21 cellular contexts compared by ENCODE assay signal in genomic region chr5:98735806-98736507, GRCh38. TPM values are rescaled to one million over a fixed set of nuclear protein-coding genes. Genes with fewer than 3 reads are reported as not detected.
DNase-seq lines count a peak whose midpoint lies in the region; ATAC-seq and TF ChIP-seq lines count a peak whose summit lies in the region.
"Had no signal": no experiment of that assay in that cellular context is flagged by ENCODE, and none has a peak within 500 bp of the region (broad histone marks: within the 10 kb centered on the region; RNA-seq: fewer than 3 reads in every experiment).

No MANE protein-coding gene starts in this region.

- H3K27me3 ChIP-seq in right atrium auricular region (no peaks in the 10 kb centered on the region), mammary epithelial cell (ENCODE audit: insufficient read depth, low read length) (no peaks in the 10 kb centered on the region), aorta (ENCODE audit: control insufficient read depth in 1 of 2, insufficient read depth in 2 of 2, low read length in 1 of 2) (no peaks in the 10 kb centered on the region)

- ATAC-seq in Right ventricle myocardium superior (ENCODE audit: poor library complexity): peak; percentile 60
- peak; percentile 65 for ATAC-seq in aorta (ENCODE audit: low FRiP score)
- ATAC-seq in HG02840 (IDR thresholded peaks at IDR 0.05; ENCODE audit: low FRiP score, unreplicated experiment): no peak

- dilution Hi-C loops in mammary epithelial cell (cut with HindIII; ENCODE audit: low sequenced_read_pairs): no loop called here

- in situ Hi-C loops in mammary epithelial cell (cut with MboI; ENCODE audit: low sequenced_read_pairs in 2 of 2): no loop called here

- no peaks in the 10 kb centered on the region for H3K27me3 Mint-ChIP-seq in type B pancreatic cell

- CTCF ChIA-PET in mammary epithelial cell (lab: Charles Lee; ENCODE audit: low non-redundant PET): no interaction called here

- H3K9me3 Mint-ChIP-seq in type B pancreatic cell: no peaks in the 10 kb centered on the region
- H3K9me3 Mint-ChIP-seq: activated T-helper 2 cell treated with anti-CD3 and anti-CD28 coated beads, Interferon-gamma antibody, Interleukin-2, Interleukin-4, amounts not matched to agents 10 μg/mL and 5 μg/mL and 100 μg/mL, durations not matched to agents 14 hours and 24 hours and 36 hours had no signal

- 73% methylated on average over 1 of the region's 1 CpG for WGBS in mammary epithelial cell (ENCODE audit: low coverage, missing lambda C conversion rate)
- 60 to 77% methylated on average over 1 of the region's 1 CpG for WGBS in aorta, 2 donors

- no TSS peak for BruUV-seq in mammary epithelial cell (replicated peaks; lab: Mats Ljungman, UMichigan)

- no peak overlapping the region for H3K4me2 ChIP-seq in mammary epithelial cell (ENCODE audit: insufficient read depth, low read depth, low read length)
- H3K4me2 ChIP-seq: KMS-11 had no signal

- H3K27ac Mint-ChIP-seq in type B pancreatic cell: no peak overlapping the region
- H3K27ac Mint-ChIP-seq: activated T-helper 2 cell treated with anti-CD3 and anti-CD28 coated beads, Interferon-gamma antibody, Interleukin-2, Interleukin-4, amounts not matched to agents 10 μg/mL and 5 μg/mL and 100 μg/mL, durations not matched to agents 14 hours and 24 hours and 36 hours; CD4-positive, alpha-beta T cell; HFFc6 had no signal

- H3K9me3 ChIP-seq in right atrium auricular region: peaks cover 0 to 11% of the 10 kb centered on the region in 2 donors
- no peaks in the 10 kb centered on the region for H3K9me3 ChIP-seq in mammary epithelial cell (replicated peaks; ENCODE audit: insufficient read depth, low read length)
- no peaks in the 10 kb centered on the region for H3K9me3 ChIP-seq in aorta (ENCODE audit: control insufficient read depth, low read length)

- no peaks in the 10 kb centered on the region for H3K4me1 Mint-ChIP-seq in type B pancreatic cell (ENCODE audit: unreplicated experiment)
- H3K4me1 Mint-ChIP-seq: central memory CD8-positive, alpha-beta T cell; neural crest cell had no signal

- H3K4me1 ChIP-seq in right atrium auricular region: no peaks in the 10 kb centered on the region
- H3K4me1 ChIP-seq in mammary epithelial cell (ENCODE audit: insufficient read depth, low read length): no peaks in the 10 kb centered on the region
- no peaks in the 10 kb centered on the region for H3K4me1 ChIP-seq in aorta (ENCODE audit: control insufficient read depth in 1 of 2, insufficient read depth in 2 of 2, low read length in 2 of 2)

- H2AFZ ChIP-seq in mammary epithelial cell (ENCODE audit: low read depth, low read length): no peak overlapping the region

- H3K27ac ChIP-seq in right atrium auricular region (no peak overlapping the region), mammary epithelial cell (ENCODE audit: insufficient read depth, low read depth, low read length) (no peak overlapping the region), aorta (ENCODE audit: low read depth in 1 of 2, low read length in 2 of 2) (no peak overlapping the region)
- H3K27ac ChIP-seq: KMS-11 had no signal

- DNase-seq in Right ventricle myocardium superior: no peak
- DNase-seq in right atrium auricular region (ENCODE audit: low spot score): no peak
- DNase-seq in mammary epithelial cell: peak; percentile 9
- DNase-seq in fibroblast of villous mesenchyme (ENCODE audit: low read depth): peak; percentile 72
- no peak for DNase-seq in aorta
- no peak for DNase-seq in type B pancreatic cell (ENCODE audit: extremely low spot score, unreplicated experiment)
- DNase-seq in activated gamma-delta T cell treated with Interleukin-2 at 50 U/mL for 16 hours: no peak
- DNase-seq: CD4-positive, alpha-beta T cell; effector CD8-positive, alpha-beta T cell; HFFc6; NCI-H1092 treated with DMSO at 0.1 percent for 48 hours; NCI-H2107; NCI-H526; stimulated activated CD4-positive, alpha-beta T cell treated with anti-CD3 and anti-CD28 coated beads, Interleukin-12 subunit alpha, Interleukin-12 subunit beta, amount 100 ng/mL, for 4 hours; stimulated activated CD8-positive, alpha-beta memory T cell treated with anti-CD3 and anti-CD28 coated beads, Interleukin-4, amount 100 ng/mL, for 48 hours; substantia nigra had no signal

- intact Hi-C loops in Right ventricle myocardium superior (cut with DNase I): no loop called here
- intact Hi-C loops in mammary epithelial cell (cut with micrococcal nuclease): no loop called here
- intact Hi-C loops in aorta (cut with DNase I): no loop called here

- no peak for TF ChIP-seq CTCF in right atrium auricular region (IDR thresholded peaks at IDR 0.05)
- TF ChIP-seq CTCF in mammary epithelial cell (conservative IDR thresholded peaks at IDR 0.05 in 1 of 2, IDR thresholded peaks at IDR 0.05 in 1 of 2; ENCODE audit: extremely low read depth in 1 of 2, insufficient read depth in 1 of 2, low read depth in 1 of 2, low read length in 2 of 2): no peak
- no peak for TF ChIP-seq CTCF in fibroblast of villous mesenchyme (IDR thresholded peaks at IDR 0.05; ENCODE audit: insufficient read depth, low read depth, low read length)
- no peak for TF ChIP-seq CTCF in type B pancreatic cell (conservative IDR thresholded peaks at IDR 0.05)

- H3K4me3 ChIP-seq in right atrium auricular region (no peak overlapping the region), mammary epithelial cell (replicated peaks in 1 of 3; ENCODE audit: insufficient read depth in 1 of 3, low read depth in 2 of 3, low read length in 3 of 3) (no peak overlapping the region), fibroblast of villous mesenchyme (ENCODE audit: low read depth, low read length) (no peak overlapping the region), aorta (ENCODE audit: low read length in 2 of 2) (no peak overlapping the region)

- H3K36me3 ChIP-seq in right atrium auricular region (no peaks in the 10 kb centered on the region), mammary epithelial cell (ENCODE audit: insufficient read depth, low read length) (no peaks in the 10 kb centered on the region), aorta (ENCODE audit: control insufficient read depth in 1 of 2, insufficient read depth in 2 of 2, low read length in 1 of 2) (no peaks in the 10 kb centered on the region)

- H4K20me1 ChIP-seq in mammary epithelial cell (ENCODE audit: insufficient read depth, low read length): no peaks in the 10 kb centered on the region

- no peaks in the 10 kb centered on the region for H3K36me3 Mint-ChIP-seq in type B pancreatic cell

- H3K79me2 ChIP-seq in mammary epithelial cell (ENCODE audit: insufficient read depth, low read length): no peaks in the 10 kb centered on the region

- no peak overlapping the region for H3K4me3 Mint-ChIP-seq in type B pancreatic cell
- H3K4me3 Mint-ChIP-seq: CD4-positive, alpha-beta T cell; central memory CD8-positive, alpha-beta T cell; HFFc6; neural crest cell had no signal

- H3K9ac ChIP-seq in mammary epithelial cell (ENCODE audit: insufficient read depth, low read length): no peak overlapping the region
- H3K9ac ChIP-seq: KMS-11 had no signal

RNA-seq across cellular contexts. Expression of gene RGMB, which starts 37.5 kb away (rescaled TPM):
- total RNA-seq in Right ventricle myocardium superior: 11.3 TPM
- 10 to 100 TPM; 18.2 to 25.4 TPM for total RNA-seq in right atrium auricular region
- total RNA-seq in mammary epithelial cell: 10 to 100 TPM; 22.3 to 24.8 TPM
- polyA plus RNA-seq in mammary epithelial cell: 11.1 TPM
- 25.6 TPM for polyA minus RNA-seq in mammary epithelial cell
- total RNA-seq in fibroblast of villous mesenchyme: 94.1 and 101 TPM in 2 replicates
- 10 to 100 TPM; 11.9 to 13.9 TPM for total RNA-seq in aorta
- 1 to 10 TPM; 1.5 to 4.5 TPM for polyA plus RNA-seq in aorta
- 16.7 and 36.5 TPM in 2 replicates for total RNA-seq in type B pancreatic cell (ENCODE audit: low replicate concordance)

Comparison
In these comparisons a context has a peak if more than half of its experiments do, and no peak if none do; other contexts are left out.
1. DNase-seq: peak in mammary epithelial cell (single experiment) and fibroblast of villous mesenchyme (single experiment); none in Right ventricle myocardium superior (single experiment), right atrium auricular region (single experiment), aorta (0 of 2), type B pancreatic cell (single experiment) and activated gamma-delta T cell treated with Interleukin-2 at 50 U/mL for 16 hours (single experiment).